In the genomic region with DNA sequence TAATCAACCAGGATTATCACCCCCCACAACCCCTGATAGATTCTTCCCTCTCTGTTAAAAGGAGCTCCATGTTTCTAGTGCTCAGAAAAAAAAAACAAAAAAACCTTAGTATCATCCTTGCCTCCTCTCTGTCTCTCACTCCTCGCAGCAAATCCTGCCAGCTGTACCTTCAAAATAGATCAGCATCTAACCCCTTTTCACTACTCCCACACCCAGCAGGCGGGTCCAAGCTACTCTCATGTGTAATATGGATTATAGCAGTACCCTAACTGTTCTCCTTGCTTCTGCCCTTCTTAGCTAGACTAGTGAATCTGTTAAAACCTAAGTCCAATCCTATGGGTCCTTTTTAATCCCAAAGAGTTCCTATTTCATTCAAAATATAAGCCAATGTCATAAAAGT, we compare ENCODE assay signal across 7 cellular contexts.
"Had no signal": no experiment of that assay in that cellular context is flagged by ENCODE, and none has a peak within 500 bp of the region (broad histone marks: within the 10 kb centered on the region; RNA-seq: fewer than 3 reads in every experiment).

No MANE protein-coding gene starts in this region.

- ATAC-seq: HepG2 had no signal

- H3K27me3 Mint-ChIP-seq: IgD-negative memory B cell had no signal

- H3K4me3 Mint-ChIP-seq: H9, IgD-negative memory B cell had no signal

- H3K9me3 Mint-ChIP-seq: H9 had no signal

- DNase-seq: GM23248, H9, HCEC 1CT, KBM-7 had no signal

- H3K4me3 ChIP-seq: GM23248 had no signal

- H3K27ac Mint-ChIP-seq: H9 had no signal

- H2AFZ ChIP-seq: GM23248 had no signal

- H3K4me1 Mint-ChIP-seq: H9, IgD-negative memory B cell had no signal

- H3K27ac ChIP-seq: GM23248, HL-60 had no signal
